Comparison of ENCODE assay signal across 10 cellular contexts in genomic region chr4:185742766-185743165, GRCh38.
DNase-seq lines count a peak whose midpoint lies in the region; ATAC-seq and TF ChIP-seq lines count a peak whose summit lies in the region.
"Had no signal": no experiment of that assay in that cellular context is flagged by ENCODE, and none has a peak within 500 bp of the region (broad histone marks: within the 10 kb centered on the region; RNA-seq: fewer than 3 reads in every experiment).

No MANE protein-coding gene starts in this region.

- H3K4me3 ChIP-seq in BE2C (ENCODE audit: low read depth, low read length): no peak overlapping the region

- no peaks in the 10 kb centered on the region for H3K27me3 ChIP-seq in BE2C

- DNase-seq in RPMI7951 (ENCODE audit: low read depth): peak; percentile 92
- peak; percentile 59 for DNase-seq in left lobe of liver (ENCODE audit: low spot score)
- no peak for DNase-seq in SKM-1 treated with dmso at 0.1 percent for 144 hours (lab: John Stamatoyannopoulos, UW; ENCODE audit: unreplicated experiment)
- no peak for DNase-seq in GM19240 (ENCODE audit: insufficient read length, low spot score)
- DNase-seq in BE2C: no peak
- DNase-seq in activated naive CD4-positive, alpha-beta T cell treated with anti-CD3 and anti-CD28 coated beads, Interleukin-2, amount 50 U/mL, for 16 hours: no peak
- DNase-seq: activated CD8-positive, alpha-beta memory T cell treated with anti-CD3 and anti-CD28 coated beads, Interleukin-2, amount 10 ng/mL, durations not matched to agents 7 days and 5 days; nephron progenitor cell had no signal

- ATAC-seq in GM18907 (IDR thresholded peaks at IDR 0.05; ENCODE audit: unreplicated experiment) (peak; percentile 77), HG02678 (IDR thresholded peaks at IDR 0.05; ENCODE audit: unreplicated experiment) (peak; percentile 52), left lobe of liver (peak; percentile 49)
- ATAC-seq: activated CD8-positive, alpha-beta memory T cell treated with anti-CD3 and anti-CD28 coated beads, Interleukin-2, amount 10 ng/mL, durations not matched to agents 7 days and 5 days had no signal

- H3K9me3 ChIP-seq in BE2C: no peaks in the 10 kb centered on the region

- H3K36me3 ChIP-seq in BE2C: no peaks in the 10 kb centered on the region

- H3K4me1 ChIP-seq in BE2C: no peaks in the 10 kb centered on the region

- no peak for TF ChIP-seq CTCF in BE2C (IDR thresholded peaks at IDR 0.05; ENCODE audit: low read depth, low read length)

Comparison
In these comparisons a context has a peak if more than half of its experiments do, and no peak if none do; other contexts are left out.
1. DNase-seq: peak in RPMI7951 (single experiment) and left lobe of liver (single experiment); none in SKM-1 treated with dmso at 0.1 percent for 144 hours (single experiment), GM19240 (single experiment), BE2C (single experiment) and activated naive CD4-positive, alpha-beta T cell treated with anti-CD3 and anti-CD28 coated beads, Interleukin-2, amount 50 U/mL, for 16 hours (single experiment).
2. Peak in every context shown above with its lines, with median percentiles within 50 percentile points of each other: ATAC-seq.